In the genomic region with DNA sequence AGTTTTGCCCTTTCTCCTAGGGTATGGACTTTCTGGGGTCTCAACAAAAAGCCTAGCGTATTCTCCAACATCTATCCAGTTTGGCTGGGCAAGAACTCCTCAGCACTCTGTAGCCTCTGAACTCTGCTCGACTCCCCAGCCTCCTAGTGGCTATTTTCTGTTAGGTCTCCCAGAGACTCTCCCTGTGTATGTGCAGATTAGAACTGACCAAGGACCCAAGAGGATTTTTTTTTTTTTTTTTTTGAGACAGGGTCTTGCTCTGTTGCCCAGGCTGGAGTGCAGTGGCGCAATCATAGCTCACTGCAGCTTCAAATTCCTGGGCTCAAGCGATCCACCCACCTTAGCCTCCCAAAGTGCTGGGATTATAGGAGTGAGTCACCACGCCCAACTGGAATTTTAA, we compare ENCODE assay signal across 8 cellular contexts. TPM values are rescaled to one million over a fixed set of nuclear protein-coding genes. Genes with fewer than 3 reads are reported as not detected.
DNase-seq lines count a peak whose midpoint lies in the region; ATAC-seq and TF ChIP-seq lines count a peak whose summit lies in the region.
"Not testable (repeated sequence)": the region's sequence is repeated elsewhere in the genome, so short reads cannot be mapped to it uniquely, and the experiment has no call there.

No MANE protein-coding gene starts in this region.

- not testable (repeated sequence) for BruUV-seq in Panc1 (replicated peaks; lab: Mats Ljungman, UMichigan)

- not testable (repeated sequence) for H3K27ac ChIP-seq in Panc1 (ENCODE audit: low read length)

- not testable (repeated sequence) for DNase-seq in BE2C; Panc1 (ENCODE audit: low read depth, low spot score); stimulated activated effector memory CD8-positive, alpha-beta T cell treated with anti-CD3 and anti-CD28 coated beads, Interleukin-12 subunit alpha, Interleukin-12 subunit beta, amount 100 ng/mL, for 72 hours (ENCODE audit: low spot score in 2 of 2)
- peak; percentile 19 for DNase-seq in Jurkat, Clone E6-1 (ENCODE audit: low read depth, low spot score)
- DNase-seq in activated CD4-positive, alpha-beta T cell treated with anti-CD3 and anti-CD28 coated beads, Interleukin-2, amount 10 ng/mL, durations not matched to agents 24 days and 14 days: peak; percentile 56
- DNase-seq in endothelial cell (ENCODE audit: low spot score): peak; percentile 26
- peak; percentile 52 for DNase-seq in iPS-NIHi11 (ENCODE audit: low spot score)

- H3K4me1 ChIP-seq in BE2C; Panc1 (ENCODE audit: control insufficient read depth, insufficient read depth, low read length): not testable (repeated sequence)

- H3K36me3 ChIP-seq in BE2C; Panc1 (ENCODE audit: control insufficient read depth, insufficient read depth, low read length): not testable (repeated sequence)

- H3K9me3 Mint-ChIP-seq in activated CD4-positive, alpha-beta T cell treated with anti-CD3 and anti-CD28 coated beads, Interleukin-2, amount 10 ng/mL, durations not matched to agents 24 days and 14 days; endothelial cell (ENCODE audit: unreplicated experiment); stimulated activated effector memory CD8-positive, alpha-beta T cell treated with anti-CD3 and anti-CD28 coated beads, Interleukin-12 subunit alpha, Interleukin-12 subunit beta, amount 100 ng/mL, for 72 hours: not testable (repeated sequence)

- H3K36me3 Mint-ChIP-seq in activated CD4-positive, alpha-beta T cell treated with anti-CD3 and anti-CD28 coated beads, Interleukin-2, amount 10 ng/mL, durations not matched to agents 24 days and 14 days (ENCODE audit: low read depth): peaks cover 31% of the 10 kb centered on the region
- peaks cover 41% of the 10 kb centered on the region for H3K36me3 Mint-ChIP-seq in endothelial cell (ENCODE audit: low read depth, unreplicated experiment)
- H3K36me3 Mint-ChIP-seq in stimulated activated effector memory CD8-positive, alpha-beta T cell treated with anti-CD3 and anti-CD28 coated beads, Interleukin-12 subunit alpha, Interleukin-12 subunit beta, amount 100 ng/mL, for 72 hours: peaks cover 100% of the 10 kb centered on the region

- not testable (repeated sequence) for H3K27me3 Mint-ChIP-seq in activated CD4-positive, alpha-beta T cell treated with anti-CD3 and anti-CD28 coated beads, Interleukin-2, amount 10 ng/mL, durations not matched to agents 24 days and 14 days; endothelial cell (ENCODE audit: unreplicated experiment)

- H3K9me3 ChIP-seq in BE2C; Panc1 (ENCODE audit: control insufficient read depth, insufficient read depth, low read depth, low read length): not testable (repeated sequence)

- peak; percentile 80; the same call in 1 of the 2 replicates for ATAC-seq in Panc1
- ATAC-seq in stimulated activated effector memory CD8-positive, alpha-beta T cell treated with anti-CD3 and anti-CD28 coated beads, Interleukin-12 subunit alpha, Interleukin-12 subunit beta, amount 100 ng/mL, for 72 hours: peak; percentile 66

- not testable (repeated sequence) for H3K4me3 ChIP-seq in BE2C (ENCODE audit: low read depth, low read length); Jurkat, Clone E6-1 (ENCODE audit: low read length); Panc1 (ENCODE audit: low read depth in 2 of 2, low read length in 2 of 2)

- TF ChIP-seq CTCF in BE2C (IDR thresholded peaks at IDR 0.05; ENCODE audit: low read depth, low read length) (peak; percentile 33), GM12874 (IDR thresholded peaks at IDR 0.05; ENCODE audit: insufficient read depth, low read depth, low read length) (0 out of 2 replicates have a peak, but pooled peaks have one; percentile 9), endothelial cell (IDR thresholded peaks at IDR 0.05; ENCODE audit: unreplicated experiment) (peak; percentile 28)
- not testable (repeated sequence) for TF ChIP-seq CTCF in Panc1 (IDR thresholded peaks at IDR 0.05)

- in situ Hi-C loops in Panc1 (cut with HindIII; ENCODE audit: low pct_unique_long_range_greater_than_20kb, low sequenced_read_pairs): not testable (repeated sequence)

- H3K4me1 Mint-ChIP-seq in activated CD4-positive, alpha-beta T cell treated with anti-CD3 and anti-CD28 coated beads, Interleukin-2, amount 10 ng/mL, durations not matched to agents 24 days and 14 days; endothelial cell (ENCODE audit: unreplicated experiment): not testable (repeated sequence)
- H3K4me1 Mint-ChIP-seq in stimulated activated effector memory CD8-positive, alpha-beta T cell treated with anti-CD3 and anti-CD28 coated beads, Interleukin-12 subunit alpha, Interleukin-12 subunit beta, amount 100 ng/mL, for 72 hours: peaks cover 10% of the 10 kb centered on the region

- not testable (repeated sequence) for H3K4me3 Mint-ChIP-seq in activated CD4-positive, alpha-beta T cell treated with anti-CD3 and anti-CD28 coated beads, Interleukin-2, amount 10 ng/mL, durations not matched to agents 24 days and 14 days; stimulated activated effector memory CD8-positive, alpha-beta T cell treated with anti-CD3 and anti-CD28 coated beads, Interleukin-12 subunit alpha, Interleukin-12 subunit beta, amount 100 ng/mL, for 72 hours
- H3K4me3 Mint-ChIP-seq in endothelial cell (ENCODE audit: unreplicated experiment): peak overlapping the region; percentile 62

- not testable (repeated sequence) for H3K27ac Mint-ChIP-seq in activated CD4-positive, alpha-beta T cell treated with anti-CD3 and anti-CD28 coated beads, Interleukin-2, amount 10 ng/mL, durations not matched to agents 24 days and 14 days; stimulated activated effector memory CD8-positive, alpha-beta T cell treated with anti-CD3 and anti-CD28 coated beads, Interleukin-12 subunit alpha, Interleukin-12 subunit beta, amount 100 ng/mL, for 72 hours
- H3K27ac Mint-ChIP-seq in endothelial cell (ENCODE audit: unreplicated experiment): peak overlapping the region; percentile 24

- POLR2A ChIA-PET in Panc1 (lab: Charles Lee): interaction anchor here (0.6 kb wide), 2 partner anchors 13 to 66 kb away, joined by 3 read pairs; no protein-coding TSS in a partner anchor

- H3K27me3 ChIP-seq in BE2C; Panc1 (ENCODE audit: control insufficient read depth, insufficient read depth, low read length): not testable (repeated sequence)

- CTCF ChIA-PET in Panc1 (lab: Charles Lee): not testable (repeated sequence)

- intact Hi-C loops in Panc1 (cut with micrococcal nuclease; ENCODE audit: unreplicated experiment); activated CD4-positive, alpha-beta T cell treated with anti-CD3 and anti-CD28 coated beads, Interleukin-2, amount 10 ng/mL, durations not matched to agents 24 days and 14 days (cut with micrococcal nuclease): not testable (repeated sequence)

RNA-seq across cellular contexts. Expression of a gene that starts 17.7 kb away (rescaled TPM):
- 11.2 TPM for polyA plus RNA-seq in BE2C (2012; ENCODE audit: insufficient read depth, insufficient read length, low read depth)
- 82.7 TPM for polyA plus RNA-seq in Jurkat, Clone E6-1 (2012; ENCODE audit: insufficient read depth, insufficient read length)
- total RNA-seq in Panc1 (2021; ENCODE audit: unreplicated experiment) (53.7 TPM), endothelial cell (ENCODE audit: unreplicated experiment) (31.8 TPM)
- 61.8 TPM for polyA plus RNA-seq in Panc1 (2012; ENCODE audit: insufficient read length)
- total RNA-seq in activated CD4-positive, alpha-beta T cell treated with anti-CD3 and anti-CD28 coated beads, Interleukin-2, amount 10 ng/mL, durations not matched to agents 24 days and 14 days: 85.2 and 91.8 TPM in 2 replicates
